Comparison of ENCODE assay signal across 8 cellular contexts in genomic region chr15:74397239-74398068, GRCh38. TPM values are rescaled to one million over a fixed set of nuclear protein-coding genes. Genes with fewer than 3 reads are reported as not detected.
DNase-seq lines count a peak whose midpoint lies in the region; ATAC-seq lines count a peak whose summit lies in the region.

No MANE protein-coding gene starts in this region.

- no peaks in the 10 kb centered on the region for H3K27me3 Mint-ChIP-seq in activated naive CD4-positive, alpha-beta T cell treated with anti-CD3 and anti-CD28 coated beads for 36 hours (ENCODE audit: low read depth)
- no peaks in the 10 kb centered on the region for H3K27me3 Mint-ChIP-seq in activated naive CD8-positive, alpha-beta T cell treated with anti-CD3 and anti-CD28 coated beads, Interleukin-2, amount 50 U/mL, for 24 hours
- H3K27me3 Mint-ChIP-seq in stimulated activated naive CD8-positive, alpha-beta T cell treated with anti-CD3 and anti-CD28 coated beads, Interleukin-15, amount 100 ng/mL, for 72 hours, result no peaks in the 10 kb centered on the region
- peaks cover 2 to 5% (median 3%) of the 10 kb centered on the region in 3 donors for H3K27me3 Mint-ChIP-seq in immature natural killer cell (ENCODE audit: low read depth in 3 of 3)

- H3K9me3 Mint-ChIP-seq in activated naive CD4-positive, alpha-beta T cell treated with anti-CD3 and anti-CD28 coated beads for 36 hours, result no peaks in the 10 kb centered on the region
- H3K9me3 Mint-ChIP-seq in activated naive CD8-positive, alpha-beta T cell treated with anti-CD3 and anti-CD28 coated beads, Interleukin-2, amount 50 U/mL, for 24 hours, result no peaks in the 10 kb centered on the region
- H3K9me3 Mint-ChIP-seq in stimulated activated naive CD8-positive, alpha-beta T cell treated with anti-CD3 and anti-CD28 coated beads, Interleukin-15, amount 100 ng/mL, for 72 hours, result no peaks in the 10 kb centered on the region
- H3K9me3 Mint-ChIP-seq in immature natural killer cell, result peaks cover 0 to 2% (median 0%) of the 10 kb centered on the region in 6 donors

- H3K4me3 Mint-ChIP-seq in activated naive CD4-positive, alpha-beta T cell treated with anti-CD3 and anti-CD28 coated beads for 36 hours, result no peak overlapping the region
- H3K4me3 Mint-ChIP-seq in activated naive CD8-positive, alpha-beta T cell treated with anti-CD3 and anti-CD28 coated beads, Interleukin-2, amount 50 U/mL, for 24 hours, result peak overlapping the region; percentile 66
- H3K4me3 Mint-ChIP-seq in stimulated activated naive CD8-positive, alpha-beta T cell treated with anti-CD3 and anti-CD28 coated beads, Interleukin-15, amount 100 ng/mL, for 72 hours, result peak overlapping the region; percentile 63 to 81
- no peak overlapping the region for H3K4me3 Mint-ChIP-seq in immature natural killer cell

- DNase-seq in activated naive CD4-positive, alpha-beta T cell treated with anti-CD3 and anti-CD28 coated beads for 36 hours, result no peak
- no peak for DNase-seq in activated naive CD4-positive, alpha-beta T cell (lab: John Stamatoyannopoulos, UW)
- DNase-seq in activated naive CD8-positive, alpha-beta T cell treated with anti-CD3 and anti-CD28 coated beads, Interleukin-2, amount 50 U/mL, for 24 hours, result peak; percentile 42
- no peak for DNase-seq in stimulated activated naive CD8-positive, alpha-beta T cell treated with anti-CD3 and anti-CD28 coated beads, Interleukin-15, amount 100 ng/mL, for 72 hours
- DNase-seq in NCI-H146 treated with DMSO at 0.1 percent for 48 hours (lab: John Stamatoyannopoulos, UW; ENCODE audit: unreplicated experiment) (no peak), immature natural killer cell (no peak), NCI-H510A (lab: John Stamatoyannopoulos, UW) (no peak)

- no peaks in the 10 kb centered on the region for H3K36me3 Mint-ChIP-seq in activated naive CD4-positive, alpha-beta T cell treated with anti-CD3 and anti-CD28 coated beads for 36 hours (ENCODE audit: low read depth)
- H3K36me3 Mint-ChIP-seq in activated naive CD8-positive, alpha-beta T cell treated with anti-CD3 and anti-CD28 coated beads, Interleukin-2, amount 50 U/mL, for 24 hours (ENCODE audit: low read depth), result peaks cover 10% of the 10 kb centered on the region
- H3K36me3 Mint-ChIP-seq in immature natural killer cell, result no peaks in the 10 kb centered on the region

- peak overlapping the region; percentile 87 for H3K27ac Mint-ChIP-seq in activated naive CD4-positive, alpha-beta T cell treated with anti-CD3 and anti-CD28 coated beads for 36 hours
- H3K27ac Mint-ChIP-seq in activated naive CD8-positive, alpha-beta T cell treated with anti-CD3 and anti-CD28 coated beads, Interleukin-2, amount 50 U/mL, for 24 hours, result peak overlapping the region; percentile 89
- peak overlapping the region; percentile 95 to 96 for H3K27ac Mint-ChIP-seq in stimulated activated naive CD8-positive, alpha-beta T cell treated with anti-CD3 and anti-CD28 coated beads, Interleukin-15, amount 100 ng/mL, for 72 hours
- H3K27ac Mint-ChIP-seq in immature natural killer cell, result peak overlapping the region in 2 of 6 donors; percentile 40 to 60

- peaks cover 89% of the 10 kb centered on the region for H3K4me1 Mint-ChIP-seq in activated naive CD4-positive, alpha-beta T cell treated with anti-CD3 and anti-CD28 coated beads for 36 hours (ENCODE audit: low read depth)
- H3K4me1 Mint-ChIP-seq in activated naive CD8-positive, alpha-beta T cell treated with anti-CD3 and anti-CD28 coated beads, Interleukin-2, amount 50 U/mL, for 24 hours, result peaks cover 99% of the 10 kb centered on the region
- H3K4me1 Mint-ChIP-seq in stimulated activated naive CD8-positive, alpha-beta T cell treated with anti-CD3 and anti-CD28 coated beads, Interleukin-15, amount 100 ng/mL, for 72 hours, result peaks cover 99% of the 10 kb centered on the region
- H3K4me1 Mint-ChIP-seq in immature natural killer cell, result peaks cover 41 to 49% of the 10 kb centered on the region in 2 donors

- CTCF ChIA-PET in activated naive CD4-positive, alpha-beta T cell treated with anti-CD3 and anti-CD28 coated beads for 36 hours (lab: Charles Lee), result interaction anchor here (0.6 to 1.6 kb wide), 4 partner anchors 9 to 42 kb away, joined by 3 to 5 read pairs (median 3); no protein-coding TSS in a partner anchor

- intact Hi-C loops in activated naive CD4-positive, alpha-beta T cell treated with anti-CD3 and anti-CD28 coated beads for 36 hours (cut with micrococcal nuclease), result no loop called here

- ATAC-seq in HG03354 (IDR thresholded peaks at IDR 0.05; ENCODE audit: poor library complexity, severe bottlenecking, unreplicated experiment), result peak; percentile 28
- no peak for ATAC-seq in activated naive CD8-positive, alpha-beta T cell treated with anti-CD3 and anti-CD28 coated beads, Interleukin-2, amount 50 U/mL, for 24 hours
- no peak for ATAC-seq in stimulated activated naive CD8-positive, alpha-beta T cell treated with anti-CD3 and anti-CD28 coated beads, Interleukin-15, amount 100 ng/mL, for 72 hours

RNA-seq across cellular contexts. Expression of gene CYP11A1, which starts 30.0 kb away (rescaled TPM):
- total RNA-seq in activated naive CD4-positive, alpha-beta T cell treated with anti-CD3 and anti-CD28 coated beads for 36 hours, result not detected
- polyA plus RNA-seq in immature natural killer cell, result not detected

RNA-seq across cellular contexts. Expression of gene SEMA7A, which starts 36.3 kb away (rescaled TPM):
- 10 to 100 TPM; 45.7 to 46.9 TPM for total RNA-seq in activated naive CD4-positive, alpha-beta T cell treated with anti-CD3 and anti-CD28 coated beads for 36 hours
- polyA plus RNA-seq in immature natural killer cell, result 1 to 10 TPM in 1 of 3 donors, under 1 TPM in 1, not detected in 1; 0.90 to 3.7 TPM

Comparison
In these comparisons a context has a peak if more than half of its experiments do, and no peak if none do; other contexts are left out.
1. H3K4me3 Mint-ChIP-seq: peak in activated naive CD8-positive, alpha-beta T cell treated with anti-CD3 and anti-CD28 coated beads, Interleukin-2, amount 50 U/mL, for 24 hours (single experiment) and stimulated activated naive CD8-positive, alpha-beta T cell treated with anti-CD3 and anti-CD28 coated beads, Interleukin-15, amount 100 ng/mL, for 72 hours (2 of 2); none in activated naive CD4-positive, alpha-beta T cell treated with anti-CD3 and anti-CD28 coated beads for 36 hours (single experiment) and immature natural killer cell (0 of 5).